ENCODE assay signal across 22 cellular contexts in the genomic region with DNA sequence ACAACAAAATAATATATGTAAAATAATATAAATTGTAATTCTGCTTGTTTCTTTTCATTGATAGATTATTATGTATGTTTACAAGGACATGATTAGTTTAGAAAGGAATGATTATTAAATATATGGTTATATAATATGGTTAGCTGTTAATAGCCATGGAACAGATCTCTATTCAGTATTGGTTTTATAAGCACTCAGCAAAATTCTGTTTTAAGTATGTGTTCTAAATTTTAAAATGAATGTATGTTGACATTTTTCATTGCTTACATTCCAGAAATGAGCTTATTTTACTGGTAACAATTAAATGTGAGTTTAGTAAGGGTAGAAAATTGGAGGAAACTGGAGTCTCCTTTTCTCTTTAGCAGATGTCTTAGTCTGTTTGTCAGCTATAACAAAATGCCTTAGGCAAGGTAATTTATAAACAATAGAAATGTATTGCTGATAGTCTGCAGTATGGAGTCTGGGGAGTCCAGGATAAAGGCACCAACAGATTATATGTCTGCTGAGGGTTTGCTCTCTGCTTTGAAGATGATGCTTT. TPM values are rescaled to one million over a fixed set of nuclear protein-coding genes. Genes with fewer than 3 reads are reported as not detected.
DNase-seq lines count a peak whose midpoint lies in the region; ATAC-seq and TF ChIP-seq lines count a peak whose summit lies in the region.
"Had no signal": no experiment of that assay in that cellular context is flagged by ENCODE, and none has a peak within 500 bp of the region (broad histone marks: within the 10 kb centered on the region; RNA-seq: fewer than 3 reads in every experiment).

No MANE protein-coding gene starts in this region.

- no peak for TF ChIP-seq EP300 in esophagus muscularis mucosa (IDR thresholded peaks at IDR 0.05)

- no peak overlapping the region for H2AFZ ChIP-seq in trophoblast cell (ENCODE audit: insufficient read depth, low read length, poor library complexity)

- H3K36me3 Mint-ChIP-seq in activated naive CD4-positive, alpha-beta T cell treated with anti-CD3 and anti-CD28 coated beads, Interleukin-2, amount 50 U/mL, for 24 hours: peaks cover 15% of the 10 kb centered on the region

- H2BK120ac ChIP-seq in trophoblast cell (ENCODE audit: insufficient read depth, low read length, poor library complexity): no peak overlapping the region

- H3K36me3 ChIP-seq in esophagus muscularis mucosa: peaks cover 0 to 8% (median 0%) of the 10 kb centered on the region in 4 donors
- peaks cover 2 to 4% of the 10 kb centered on the region in 2 experiments for H3K36me3 ChIP-seq in trophoblast cell (ENCODE audit: control insufficient read depth in 1 of 2, insufficient read depth in 2 of 2, low read length in 2 of 2)

- no peak overlapping the region for H3K4me3 Mint-ChIP-seq in activated naive CD4-positive, alpha-beta T cell treated with anti-CD3 and anti-CD28 coated beads, Interleukin-2, amount 50 U/mL, for 24 hours
- H3K4me3 Mint-ChIP-seq: activated naive CD4-positive, alpha-beta T cell treated with anti-CD3 and anti-CD28 coated beads, Interleukin-2, amount 10 ng/mL, durations not matched to agents 7 days and 5 days had no signal

- no peak overlapping the region for H3K18ac ChIP-seq in trophoblast cell (ENCODE audit: low read length)

- H3K9me3 Mint-ChIP-seq in activated naive CD4-positive, alpha-beta T cell treated with anti-CD3 and anti-CD28 coated beads, Interleukin-2, amount 50 U/mL, for 24 hours: no peaks in the 10 kb centered on the region
- H3K9me3 Mint-ChIP-seq: activated naive CD4-positive, alpha-beta T cell treated with anti-CD3 and anti-CD28 coated beads, Interleukin-2, amount 10 ng/mL, durations not matched to agents 7 days and 5 days had no signal

- peak overlapping the region; percentile 71 for H3K4ac ChIP-seq in trophoblast cell (ENCODE audit: low read depth, low read length)

- no peak for TF ChIP-seq POLR2A in esophagus muscularis mucosa (IDR thresholded peaks at IDR 0.05; ENCODE audit: low read depth)

- H3K27ac ChIP-seq in esophagus muscularis mucosa (replicated peaks in 1 of 4) (peak overlapping the region in 3 of 4 donors; percentile 28 to 54 (median 40)), trophoblast cell (ENCODE audit: low read depth, low read length) (no peak overlapping the region), substantia nigra (ENCODE audit: low read depth, low read length, poor library complexity, severe bottlenecking) (no peak overlapping the region)
- H3K27ac ChIP-seq: BLaER1 treated with 17β-estradiol and CSF1 and Interleukin-3, amounts not matched to agents 10 nM and 100 nM had no signal

- no peaks in the 10 kb centered on the region for H3K79me1 ChIP-seq in trophoblast cell (ENCODE audit: low read length)

- no peak overlapping the region for H3K4me2 ChIP-seq in trophoblast cell (ENCODE audit: low read length)
- H3K4me2 ChIP-seq: BLaER1 treated with 17β-estradiol and CSF1 and Interleukin-3, amounts not matched to agents 10 nM and 100 nM had no signal

- no peak overlapping the region for H3K9ac ChIP-seq in trophoblast cell (ENCODE audit: low read length)
- H3K9ac ChIP-seq: BLaER1 treated with 17β-estradiol and CSF1 and Interleukin-3, amounts not matched to agents 10 nM and 100 nM had no signal

- peak overlapping the region; percentile 37 for H3K27ac Mint-ChIP-seq in activated naive CD4-positive, alpha-beta T cell treated with anti-CD3 and anti-CD28 coated beads, Interleukin-2, amount 50 U/mL, for 24 hours
- H3K27ac Mint-ChIP-seq: activated naive CD4-positive, alpha-beta T cell treated with anti-CD3 and anti-CD28 coated beads, Interleukin-2, amount 10 ng/mL, durations not matched to agents 7 days and 5 days had no signal

- no peaks in the 10 kb centered on the region for H3K27me3 Mint-ChIP-seq in activated naive CD4-positive, alpha-beta T cell treated with anti-CD3 and anti-CD28 coated beads, Interleukin-2, amount 50 U/mL, for 24 hours
- H3K27me3 Mint-ChIP-seq: activated naive CD4-positive, alpha-beta T cell treated with anti-CD3 and anti-CD28 coated beads, Interleukin-2, amount 10 ng/mL, durations not matched to agents 7 days and 5 days had no signal

- H4K12ac ChIP-seq in trophoblast cell (ENCODE audit: low read depth, low read length): no peak overlapping the region

- H4K8ac ChIP-seq in trophoblast cell (ENCODE audit: low read depth, low read length): no peak overlapping the region

- H3K4me1 ChIP-seq in esophagus muscularis mucosa: peaks cover 55 to 97% (median 84%) of the 10 kb centered on the region in 4 donors
- peaks cover 0 to 11% of the 10 kb centered on the region in 2 experiments for H3K4me1 ChIP-seq in trophoblast cell (ENCODE audit: control insufficient read depth in 1 of 2, insufficient read depth in 2 of 2, low read length in 2 of 2)

- H2BK5ac ChIP-seq in trophoblast cell (ENCODE audit: low read depth, low read length, poor library complexity): no peak overlapping the region

- H3K27me3 ChIP-seq in esophagus muscularis mucosa: no peaks in the 10 kb centered on the region
- no peaks in the 10 kb centered on the region for H3K27me3 ChIP-seq in trophoblast cell (ENCODE audit: insufficient read depth, low read length)
- H3K27me3 ChIP-seq: BLaER1 treated with 17β-estradiol and CSF1 and Interleukin-3, amounts not matched to agents 10 nM and 100 nM had no signal

- H2AK5ac ChIP-seq in trophoblast cell (ENCODE audit: low read length): no peak overlapping the region

- no peak for TF ChIP-seq CTCF in esophagus muscularis mucosa (IDR thresholded peaks at IDR 0.05)

- H3K4me1 Mint-ChIP-seq in activated naive CD4-positive, alpha-beta T cell treated with anti-CD3 and anti-CD28 coated beads, Interleukin-2, amount 50 U/mL, for 24 hours: peaks cover 84% of the 10 kb centered on the region

- H3K79me2 ChIP-seq in trophoblast cell (ENCODE audit: control insufficient read depth, insufficient read depth, low read length, poor library complexity): peaks cover 3% of the 10 kb centered on the region

- ATAC-seq in stimulated activated naive CD8-positive, alpha-beta T cell treated with anti-CD3 and anti-CD28 coated beads, Interleukin-15, Interleukin-2, amounts not matched to agents 100 U/mL and 50 U/mL, for 24 hours: no peak
- ATAC-seq: esophagus mucosa had no signal

- H4K91ac ChIP-seq in trophoblast cell (ENCODE audit: low read depth, low read length): no peak overlapping the region

- H2BK12ac ChIP-seq in trophoblast cell (ENCODE audit: low read length): no peak overlapping the region

- no peak overlapping the region for H3K14ac ChIP-seq in trophoblast cell (ENCODE audit: low read length)

- no peak for DNase-seq in activated naive CD4-positive, alpha-beta T cell (lab: John Stamatoyannopoulos, UW)
- peak; percentile 22 for DNase-seq in NCI-H146 treated with DMSO at 0.1 percent for 48 hours (lab: John Stamatoyannopoulos, UW; ENCODE audit: unreplicated experiment)
- DNase-seq in esophagus muscularis mucosa (ENCODE audit: extremely low spot score): no peak
- DNase-seq in trophoblast cell: peak in 1 of 2 donors; percentile 14
- DNase-seq in substantia nigra (lab: John Stamatoyannopoulos, UW): no peak
- DNase-seq in stimulated activated naive CD8-positive, alpha-beta T cell treated with anti-CD3 and anti-CD28 coated beads, Interleukin-15, Interleukin-2, amounts not matched to agents 100 U/mL and 50 U/mL, for 24 hours: no peak
- DNase-seq in stimulated activated CD4-positive, alpha-beta T cell treated with anti-CD3 and anti-CD28 coated beads, Interleukin-1b, Interleukin-23, amount 100 ng/mL, for 48 hours: no peak
- DNase-seq: ACHN; activated naive CD4-positive, alpha-beta T cell treated with anti-CD3 and anti-CD28 coated beads, Interleukin-2, amount 10 ng/mL, durations not matched to agents 7 days and 5 days; activated T-cell treated with anti-CD3 and anti-CD28 coated beads, Interleukin-2, amount 50 U/mL, for 48 hours; cerebellar nuclear complex; effector CD4-positive, alpha-beta T cell; head of caudate nucleus; KBM-7; MV-4-11; NCI-H2081 treated with DMSO at 0.1 percent for 48 hours; NCI-H510A treated with DMSO at 0.1 percent for 48 hours; nucleus accumbens; RPMI8226 had no signal

- H3K4me3 ChIP-seq in esophagus muscularis mucosa: no peak overlapping the region
- H3K4me3 ChIP-seq in trophoblast cell (ENCODE audit: low read depth, low read length): no peak overlapping the region
- H3K4me3 ChIP-seq: BLaER1 treated with 17β-estradiol and CSF1 and Interleukin-3, amounts not matched to agents 10 nM and 100 nM had no signal

- intact Hi-C loops in esophagus muscularis mucosa (cut with DNase I): no loop called here

- no peak overlapping the region for H3K23ac ChIP-seq in trophoblast cell (ENCODE audit: low read length)

- H3K9me3 ChIP-seq in esophagus muscularis mucosa (no peaks in the 10 kb centered on the region), trophoblast cell (ENCODE audit: insufficient read depth, low read depth, low read length) (no peaks in the 10 kb centered on the region)

RNA-seq across cellular contexts. Expression of a gene that starts 45.4 kb away (rescaled TPM):
- 10 to 100 TPM; 47.1 to 68.4 (median 59.6) TPM for total RNA-seq in esophagus muscularis mucosa
- 26.0 and 26.1 TPM in 2 replicates for polyA plus RNA-seq in trophoblast cell (2013)

Comparison
In these comparisons a context has a peak if more than half of its experiments do, and no peak if none do; other contexts are left out.
1. H3K27ac ChIP-seq: peak in esophagus muscularis mucosa (3 of 4); none in trophoblast cell (single experiment) and substantia nigra (single experiment).